In the genomic region with DNA sequence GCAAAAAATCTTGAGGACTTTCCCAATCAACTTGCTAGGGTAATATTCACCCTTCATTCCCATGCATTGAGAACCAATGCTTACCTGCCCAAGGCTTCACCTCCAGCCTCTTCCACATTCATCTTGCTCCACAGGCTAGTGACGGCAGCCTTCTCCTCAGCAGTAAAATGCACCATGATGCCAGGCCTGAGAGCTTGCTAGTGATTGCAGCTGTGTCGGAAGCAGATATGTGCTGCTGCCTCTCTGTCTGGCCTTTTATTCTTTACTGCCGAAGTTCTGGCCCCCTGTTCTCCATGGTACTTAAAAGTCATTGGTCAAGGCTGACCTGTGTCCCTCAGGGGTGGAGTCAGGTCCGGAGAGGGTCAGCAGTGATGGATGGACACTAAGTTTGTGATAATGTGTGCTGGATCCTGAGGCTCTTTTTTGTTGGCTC, we compare ENCODE assay signal across 1 cellular context.
TF ChIP-seq lines count a peak whose summit lies in the region.

Gene HBE1 (minus strand): TSS at position 231 of the 433 bp plus-strand sequence. CDS start 55 bp downstream, at position 176.

TF ChIP-seq in HCT116, 20 proteins besides CTCF, POLR2A, EP300 and RAD21 (continued from another document):
- TF ChIP-seq SRF (IDR thresholded peaks at IDR 0.05; ENCODE audit: low read depth) (no peak), EZH2phosphoT487 (IDR thresholded peaks at IDR 0.05; ENCODE audit: borderline replicate concordance) (no peak), MAX (IDR thresholded peaks at IDR 0.05) (no peak), ATF3 (IDR thresholded peaks at IDR 0.05) (no peak), YY1 (IDR thresholded peaks at IDR 0.05; ENCODE audit: extremely low read depth, insufficient replicate concordance, low read depth, low read length) (no peak), TCF7L2 (IDR thresholded peaks at IDR 0.05; ENCODE audit: borderline replicate concordance, extremely low read depth, insufficient read depth, insufficient read length) (no peak), ZFX (IDR thresholded peaks at IDR 0.05) (no peak), SP1 (IDR thresholded peaks at IDR 0.05; ENCODE audit: low read depth) (no peak), JUND (IDR thresholded peaks at IDR 0.05) (no peak), SIN3A (IDR thresholded peaks at IDR 0.05; ENCODE audit: low read depth) (no peak), ELF1 (IDR thresholded peaks at IDR 0.05; ENCODE audit: borderline replicate concordance, low read depth) (no peak), EGR1 (IDR thresholded peaks at IDR 0.05; ENCODE audit: low read depth) (no peak), CBX3 (IDR thresholded peaks at IDR 0.05; ENCODE audit: low read depth) (no peak), POLR2AphosphoS5 (IDR thresholded peaks at IDR 0.05; ENCODE audit: low read depth, low read length) (no peak), FOSL1 (IDR thresholded peaks at IDR 0.05; ENCODE audit: low read depth) (no peak)
- TF ChIP-seq, protein P1, sequence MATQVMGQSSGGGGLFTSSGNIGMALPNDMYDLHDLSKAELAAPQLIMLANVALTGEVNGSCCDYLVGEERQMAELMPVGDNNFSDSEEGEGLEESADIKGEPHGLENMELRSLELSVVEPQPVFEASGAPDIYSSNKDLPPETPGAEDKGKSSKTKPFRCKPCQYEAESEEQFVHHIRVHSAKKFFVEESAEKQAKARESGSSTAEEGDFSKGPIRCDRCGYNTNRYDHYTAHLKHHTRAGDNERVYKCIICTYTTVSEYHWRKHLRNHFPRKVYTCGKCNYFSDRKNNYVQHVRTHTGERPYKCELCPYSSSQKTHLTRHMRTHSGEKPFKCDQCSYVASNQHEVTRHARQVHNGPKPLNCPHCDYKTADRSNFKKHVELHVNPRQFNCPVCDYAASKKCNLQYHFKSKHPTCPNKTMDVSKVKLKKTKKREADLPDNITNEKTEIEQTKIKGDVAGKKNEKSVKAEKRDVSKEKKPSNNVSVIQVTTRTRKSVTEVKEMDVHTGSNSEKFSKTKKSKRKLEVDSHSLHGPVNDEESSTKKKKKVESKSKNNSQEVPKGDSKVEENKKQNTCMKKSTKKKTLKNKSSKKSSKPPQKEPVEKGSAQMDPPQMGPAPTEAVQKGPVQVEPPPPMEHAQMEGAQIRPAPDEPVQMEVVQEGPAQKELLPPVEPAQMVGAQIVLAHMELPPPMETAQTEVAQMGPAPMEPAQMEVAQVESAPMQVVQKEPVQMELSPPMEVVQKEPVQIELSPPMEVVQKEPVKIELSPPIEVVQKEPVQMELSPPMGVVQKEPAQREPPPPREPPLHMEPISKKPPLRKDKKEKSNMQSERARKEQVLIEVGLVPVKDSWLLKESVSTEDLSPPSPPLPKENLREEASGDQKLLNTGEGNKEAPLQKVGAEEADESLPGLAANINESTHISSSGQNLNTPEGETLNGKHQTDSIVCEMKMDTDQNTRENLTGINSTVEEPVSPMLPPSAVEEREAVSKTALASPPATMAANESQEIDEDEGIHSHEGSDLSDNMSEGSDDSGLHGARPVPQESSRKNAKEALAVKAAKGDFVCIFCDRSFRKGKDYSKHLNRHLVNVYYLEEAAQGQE (IDR thresholded peaks at IDR 0.05; ENCODE audit: low read depth), result no peak
- TF ChIP-seq, protein P2, sequence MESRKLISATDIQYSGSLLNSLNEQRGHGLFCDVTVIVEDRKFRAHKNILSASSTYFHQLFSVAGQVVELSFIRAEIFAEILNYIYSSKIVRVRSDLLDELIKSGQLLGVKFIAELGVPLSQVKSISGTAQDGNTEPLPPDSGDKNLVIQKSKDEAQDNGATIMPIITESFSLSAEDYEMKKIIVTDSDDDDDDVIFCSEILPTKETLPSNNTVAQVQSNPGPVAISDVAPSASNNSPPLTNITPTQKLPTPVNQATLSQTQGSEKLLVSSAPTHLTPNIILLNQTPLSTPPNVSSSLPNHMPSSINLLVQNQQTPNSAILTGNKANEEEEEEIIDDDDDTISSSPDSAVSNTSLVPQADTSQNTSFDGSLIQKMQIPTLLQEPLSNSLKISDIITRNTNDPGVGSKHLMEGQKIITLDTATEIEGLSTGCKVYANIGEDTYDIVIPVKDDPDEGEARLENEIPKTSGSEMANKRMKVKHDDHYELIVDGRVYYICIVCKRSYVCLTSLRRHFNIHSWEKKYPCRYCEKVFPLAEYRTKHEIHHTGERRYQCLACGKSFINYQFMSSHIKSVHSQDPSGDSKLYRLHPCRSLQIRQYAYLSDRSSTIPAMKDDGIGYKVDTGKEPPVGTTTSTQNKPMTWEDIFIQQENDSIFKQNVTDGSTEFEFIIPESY (IDR thresholded peaks at IDR 0.05; ENCODE audit: extremely low read depth, insufficient replicate concordance, low read length), result no peak
